In genomic region chr9:77802512-77803293, GRCh38 we compare ENCODE assay signal across 15 cellular contexts.
DNase-seq lines count a peak whose midpoint lies in the region; ATAC-seq and TF ChIP-seq lines count a peak whose summit lies in the region.
"Had no signal": no experiment of that assay in that cellular context is flagged by ENCODE, and none has a peak within 500 bp of the region (broad histone marks: within the 10 kb centered on the region; RNA-seq: fewer than 3 reads in every experiment).

No MANE protein-coding gene starts in this region.

- peak; percentile 62 for DNase-seq in DMS153 treated with DMSO at 0.1 percent for 48 hours (lab: John Stamatoyannopoulos, UW; ENCODE audit: unreplicated experiment)
- peak; percentile 95 for DNase-seq in NCI-H1417 treated with DMSO at 0.1 percent for 48 hours (lab: John Stamatoyannopoulos, UW)
- DNase-seq in NCI-H774 (lab: John Stamatoyannopoulos, UW) = peak; percentile 74
- DNase-seq in nephron progenitor cell = no peak
- DNase-seq in GM10266 (ENCODE audit: extremely low spot score) = no peak
- no peak for DNase-seq in iPS-NIHi11 (ENCODE audit: low spot score)
- no peak for DNase-seq in NCI-H128 (lab: John Stamatoyannopoulos, UW; ENCODE audit: unreplicated experiment)
- DNase-seq: activated effector memory CD4-positive, alpha-beta T cell treated with Interleukin-2 at 50 U/mL for 16 hours; adrenal gland; CD4-positive, CD25-positive, alpha-beta regulatory T cell; NCI-H524; retina; stimulated activated naive B cell treated with anti-CD40 and anti-IgM and Interleukin-4, amounts not matched to agents 10 μg/mL and 1 μg/mL and 100 μg/mL, for 72 hours had no signal

- H3K9me3 Mint-ChIP-seq in nephron progenitor cell = no peaks in the 10 kb centered on the region
- H3K9me3 Mint-ChIP-seq: CD4-positive, CD25-positive, alpha-beta regulatory T cell; neural crest cell had no signal

- no peak for ATAC-seq in HG02798 (IDR thresholded peaks at IDR 0.05; ENCODE audit: poor library complexity, unreplicated experiment)
- ATAC-seq: stimulated activated naive B cell treated with anti-CD40 and anti-IgM and Interleukin-4, amounts not matched to agents 10 μg/mL and 1 μg/mL and 100 μg/mL, for 72 hours had no signal

- peaks cover 5% of the 10 kb centered on the region for H3K36me3 Mint-ChIP-seq in nephron progenitor cell (ENCODE audit: low read depth)
- H3K36me3 Mint-ChIP-seq: stimulated activated naive B cell treated with anti-CD40 and anti-IgM and Interleukin-4, amounts not matched to agents 10 μg/mL and 1 μg/mL and 100 μg/mL, for 72 hours had no signal

- no peaks in the 10 kb centered on the region for H3K27me3 Mint-ChIP-seq in nephron progenitor cell (ENCODE audit: low read depth, poor library complexity)
- H3K27me3 Mint-ChIP-seq: CD4-positive, CD25-positive, alpha-beta regulatory T cell; stimulated activated naive B cell treated with anti-CD40 and anti-IgM and Interleukin-4, amounts not matched to agents 10 μg/mL and 1 μg/mL and 100 μg/mL, for 72 hours had no signal

- no peak overlapping the region for H3K4me3 Mint-ChIP-seq in nephron progenitor cell
- H3K4me3 Mint-ChIP-seq: CD4-positive, CD25-positive, alpha-beta regulatory T cell; neural crest cell; stimulated activated naive B cell treated with anti-CD40 and anti-IgM and Interleukin-4, amounts not matched to agents 10 μg/mL and 1 μg/mL and 100 μg/mL, for 72 hours had no signal

- no peaks in the 10 kb centered on the region for H3K4me1 Mint-ChIP-seq in nephron progenitor cell
- H3K4me1 Mint-ChIP-seq: stimulated activated naive B cell treated with anti-CD40 and anti-IgM and Interleukin-4, amounts not matched to agents 10 μg/mL and 1 μg/mL and 100 μg/mL, for 72 hours had no signal

- H3K27ac Mint-ChIP-seq in nephron progenitor cell = peak overlapping the region; percentile 83
- H3K27ac Mint-ChIP-seq: stimulated activated naive B cell treated with anti-CD40 and anti-IgM and Interleukin-4, amounts not matched to agents 10 μg/mL and 1 μg/mL and 100 μg/mL, for 72 hours had no signal

- no peak for TF ChIP-seq CTCF in nephron progenitor cell (IDR thresholded peaks at IDR 0.05)
- TF ChIP-seq CTCF in GM10266 (IDR thresholded peaks at IDR 0.05; ENCODE audit: control insufficient read depth, insufficient read depth, low read depth, missing control alignments) = no peak

Comparison
In these comparisons a context has a peak if more than half of its experiments do, and no peak if none do; other contexts are left out.
1. DNase-seq: peak in DMS153 treated with DMSO at 0.1 percent for 48 hours (single experiment), NCI-H1417 treated with DMSO at 0.1 percent for 48 hours (single experiment) and NCI-H774 (single experiment); none in nephron progenitor cell (single experiment), GM10266 (single experiment), iPS-NIHi11 (single experiment) and NCI-H128 (single experiment).